Comparison of ENCODE assay signal across 1 cellular context in the genomic region with DNA sequence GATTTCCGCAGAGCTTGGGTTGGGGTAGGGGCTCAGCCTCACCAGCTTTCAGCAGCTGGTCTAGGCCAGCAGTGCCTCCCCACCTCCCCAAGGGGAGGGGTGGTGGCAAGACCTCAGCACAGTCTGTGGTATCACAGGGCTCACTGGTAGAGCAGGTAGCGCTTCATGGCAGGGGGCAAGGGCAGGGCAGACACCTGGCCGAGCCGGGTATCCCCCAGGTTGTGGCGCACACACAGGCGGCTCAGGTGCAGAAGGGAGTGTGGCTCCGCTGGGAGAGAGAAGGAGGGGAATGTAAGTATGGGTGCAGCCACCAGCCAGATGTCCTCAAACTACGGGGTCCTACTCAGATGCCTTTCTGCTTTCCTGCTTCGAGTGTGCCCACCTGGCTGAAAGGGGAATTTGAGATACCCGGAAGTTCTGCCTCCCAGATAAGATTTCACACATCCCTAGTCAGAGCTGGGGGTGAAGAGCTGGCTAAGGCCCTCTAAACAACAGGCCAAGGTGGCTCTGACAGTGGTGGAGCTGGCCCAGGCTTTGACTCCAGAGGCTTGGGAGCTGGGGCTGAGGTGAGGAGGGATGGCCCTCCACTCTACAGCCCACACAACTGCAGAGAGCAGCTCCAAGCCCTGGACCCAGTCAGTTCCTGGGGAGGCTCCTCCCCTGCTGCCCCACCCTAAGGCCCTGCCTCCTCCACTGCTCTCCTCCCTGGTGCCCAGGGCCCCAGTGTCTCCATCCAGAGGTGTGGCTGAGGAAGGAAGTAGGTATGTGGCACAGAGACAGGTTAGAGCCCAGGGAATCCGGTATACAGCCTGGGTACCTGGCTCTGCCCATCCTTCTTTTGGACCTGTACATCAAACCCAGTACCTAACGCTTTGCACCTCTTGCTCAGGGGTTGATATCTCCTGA.
A peak's percentile ranks its signal among the peaks of the same experiment; 100 is the strongest.
TF ChIP-seq lines count a peak whose summit lies in the region.

No MANE protein-coding gene starts in this region.

TF ChIP-seq in IMR-90, 13 proteins besides CTCF, POLR2A, EP300 and RAD21:
- TF ChIP-seq MAFK (IDR thresholded peaks at IDR 0.05; ENCODE audit: low read depth, low read length) (no peak), RFX5 (IDR thresholded peaks at IDR 0.05; ENCODE audit: low read depth, low read length) (no peak), MAZ (IDR thresholded peaks at IDR 0.05; ENCODE audit: borderline replicate concordance, low read depth, low read length) (peak; percentile 33; the same call in 1 of the 2 replicates)
- TF ChIP-seq, protein P1, sequence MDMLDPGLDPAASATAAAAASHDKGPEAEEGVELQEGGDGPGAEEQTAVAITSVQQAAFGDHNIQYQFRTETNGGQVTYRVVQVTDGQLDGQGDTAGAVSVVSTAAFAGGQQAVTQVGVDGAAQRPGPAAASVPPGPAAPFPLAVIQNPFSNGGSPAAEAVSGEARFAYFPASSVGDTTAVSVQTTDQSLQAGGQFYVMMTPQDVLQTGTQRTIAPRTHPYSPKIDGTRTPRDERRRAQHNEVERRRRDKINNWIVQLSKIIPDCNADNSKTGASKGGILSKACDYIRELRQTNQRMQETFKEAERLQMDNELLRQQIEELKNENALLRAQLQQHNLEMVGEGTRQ (IDR thresholded peaks at IDR 0.05; ENCODE audit: low read depth, low read length) = no peak
